Comparison of ENCODE assay signal across 3 cellular contexts in the genomic region with DNA sequence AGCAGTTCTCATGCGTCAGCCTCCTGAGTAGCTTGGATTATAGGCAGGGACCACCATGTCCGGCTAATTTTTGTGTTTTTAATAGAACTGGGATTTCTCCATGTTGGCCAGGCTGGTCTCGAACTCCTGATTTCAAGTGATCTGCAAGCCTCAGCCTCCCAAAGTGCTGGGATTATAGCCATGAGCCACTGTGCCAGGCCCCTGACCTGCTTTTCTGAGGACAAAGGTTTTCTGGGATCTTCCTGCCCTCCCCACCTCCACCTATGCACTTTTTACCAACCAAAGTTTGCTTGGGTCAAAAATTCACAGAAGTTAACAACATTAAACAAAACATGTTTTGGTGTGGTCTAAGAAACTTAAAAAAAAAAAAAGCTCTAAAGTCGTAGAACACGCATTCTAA.
"Had no signal": no experiment of that assay in that cellular context is flagged by ENCODE, and none has a peak within 500 bp of the region (broad histone marks: within the 10 kb centered on the region; RNA-seq: fewer than 3 reads in every experiment).

No MANE protein-coding gene starts in this region.

- H3K4me3 ChIP-seq: GM12878 had no signal

- DNase-seq: GDM1, GF-D8 had no signal

- ATAC-seq: GM12878 had no signal
